10 cellular contexts compared by ENCODE assay signal in the genomic region with DNA sequence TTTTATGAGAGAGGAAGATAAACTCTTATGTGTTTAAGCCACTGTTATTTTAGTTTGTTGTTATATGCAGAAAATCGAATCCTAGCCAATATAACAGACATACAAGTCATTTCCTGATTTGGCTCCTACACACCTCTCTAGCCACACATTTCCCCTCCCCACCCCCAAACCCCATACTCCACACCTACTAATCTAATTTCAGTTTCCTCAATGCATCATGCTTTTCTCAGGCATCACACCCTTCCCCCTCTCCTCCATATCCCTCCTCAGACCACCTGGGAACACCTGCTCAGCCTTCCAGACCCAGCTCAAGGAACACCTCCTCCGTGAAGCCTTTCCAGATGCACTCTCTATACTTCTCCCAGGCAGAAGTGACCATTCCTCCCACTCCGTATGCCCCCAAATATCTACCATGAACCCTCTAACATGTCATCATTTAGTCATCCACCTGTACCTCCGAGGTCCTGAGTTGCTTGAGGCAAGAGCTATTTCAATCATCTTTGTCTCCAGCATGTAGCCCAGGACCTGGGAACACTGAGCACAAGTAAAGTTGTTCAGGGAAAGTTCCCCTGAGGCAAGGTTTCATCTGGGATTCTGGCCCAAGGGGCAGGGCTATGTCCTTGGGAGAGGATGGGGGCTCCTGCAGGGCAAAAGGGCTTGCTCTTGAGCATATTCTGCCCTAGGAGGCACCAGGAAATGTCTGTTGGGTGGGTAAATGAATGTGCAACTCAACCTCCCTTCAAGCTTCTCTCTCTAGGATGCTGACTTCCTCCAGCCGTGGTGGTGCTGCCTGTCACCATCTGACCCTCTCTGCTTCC.
DNase-seq lines count a peak whose midpoint lies in the region; ATAC-seq and TF ChIP-seq lines count a peak whose summit lies in the region.
"Had no signal": no experiment of that assay in that cellular context is flagged by ENCODE, and none has a peak within 500 bp of the region (broad histone marks: within the 10 kb centered on the region; RNA-seq: fewer than 3 reads in every experiment).

No MANE protein-coding gene starts in this region.

- H3K36me3 Mint-ChIP-seq in CD8-positive, alpha-beta T cell, result no peaks in the 10 kb centered on the region
- H3K36me3 Mint-ChIP-seq in activated T-cell treated with anti-CD3 and anti-CD28 coated beads, Interleukin-2, amount 50 U/mL, for 72 hours (ENCODE audit: insufficient read depth in 2 of 2), result peaks cover 0 to 7% of the 10 kb centered on the region in 2 donors

- no peaks in the 10 kb centered on the region for H3K9me3 ChIP-seq in CD8-positive, alpha-beta T cell (ENCODE audit: low read length)
- H3K9me3 ChIP-seq: MG63 had no signal

- no peak for DNase-seq in CD8-positive, alpha-beta T cell
- DNase-seq in Kasumi-1 (lab: John Stamatoyannopoulos, UW), result peak; percentile 62 to 80
- peak in 1 of 2 donors; percentile 36 for DNase-seq in activated T-cell treated with anti-CD3 and anti-CD28 coated beads, Interleukin-2, amount 50 U/mL, for 72 hours
- peak; percentile 29 to 34 for DNase-seq in stimulated activated CD4-positive, alpha-beta T cell treated with anti-CD3 and anti-CD28 coated beads, Interleukin-1b, Interleukin-23, amount 100 ng/mL, for 4 hours (ENCODE audit: low read depth in 2 of 2)
- no peak for DNase-seq in GM10248 (ENCODE audit: extremely low spot score)
- DNase-seq in ecto neural progenitor cell (ENCODE audit: low spot score), result no peak
- DNase-seq in NCI-H2029 (lab: John Stamatoyannopoulos, UW), result no peak
- DNase-seq: COR-L47, MG63, substantia nigra had no signal

- peaks cover 29% of the 10 kb centered on the region for H3K4me1 ChIP-seq in CD8-positive, alpha-beta T cell (ENCODE audit: insufficient read depth, low read length)

- peak overlapping the region; percentile 21 for H3K27ac Mint-ChIP-seq in CD8-positive, alpha-beta T cell
- no peak overlapping the region for H3K27ac Mint-ChIP-seq in activated T-cell treated with anti-CD3 and anti-CD28 coated beads, Interleukin-2, amount 50 U/mL, for 72 hours

- intact Hi-C loops in CD8-positive, alpha-beta T cell (cut with DNase I, micrococcal nuclease), result no loop called here

- no peak overlapping the region for H3K4me3 ChIP-seq in CD8-positive, alpha-beta T cell (ENCODE audit: low read depth, low read length)
- H3K4me3 ChIP-seq: MG63 had no signal

- H3K27me3 Mint-ChIP-seq in CD8-positive, alpha-beta T cell (ENCODE audit: low read depth), result no peaks in the 10 kb centered on the region
- no peaks in the 10 kb centered on the region for H3K27me3 Mint-ChIP-seq in activated T-cell treated with anti-CD3 and anti-CD28 coated beads, Interleukin-2, amount 50 U/mL, for 72 hours (ENCODE audit: low read depth)

- peak overlapping the region; percentile 40 for H3K4me3 Mint-ChIP-seq in CD8-positive, alpha-beta T cell
- H3K4me3 Mint-ChIP-seq in activated T-cell treated with anti-CD3 and anti-CD28 coated beads, Interleukin-2, amount 50 U/mL, for 72 hours, result peak overlapping the region; percentile 38 to 68

- peak; percentile 40 for ATAC-seq in CD8-positive, alpha-beta T cell
- peak; percentile 84 for ATAC-seq in activated T-cell treated with anti-CD3 and anti-CD28 coated beads, Interleukin-2, amount 50 U/mL, for 72 hours (replicated peaks in 1 of 2)

- H3K36me3 ChIP-seq in CD8-positive, alpha-beta T cell (ENCODE audit: insufficient read depth, low read length), result no peaks in the 10 kb centered on the region
- H3K36me3 ChIP-seq: MG63 had no signal

- POLR2A ChIA-PET in CD8-positive, alpha-beta T cell (lab: Charles Lee), result interaction anchor here (0.7 kb wide), 1 partner anchor 259 kb away, joined by 3 read pairs; no protein-coding TSS in a partner anchor
- POLR2A ChIA-PET in GM10248 (lab: Yijun Ruan, JAX), result interaction anchor here (0.6 kb wide), 1 partner anchor 10 kb away, joined by 5 read pairs; no protein-coding TSS in a partner anchor

- TF ChIP-seq CTCF in CD8-positive, alpha-beta T cell (IDR thresholded peaks at IDR 0.05), result no peak
- TF ChIP-seq CTCF in GM10248 (IDR thresholded peaks at IDR 0.05; ENCODE audit: control extremely low read depth, extremely low read depth, low read depth, missing control alignments), result no peak

- CTCF ChIA-PET in CD8-positive, alpha-beta T cell (lab: Charles Lee), result interaction anchor here (0.9 kb wide), 1 partner anchor 18 kb away, joined by 3 read pairs; no protein-coding TSS in a partner anchor
- CTCF ChIA-PET in GM10248 (lab: Yijun Ruan, JAX), result interaction anchor here (1.3 to 1.9 kb wide), 4 partner anchors 9 to 217 kb away, joined by 4 to 7 read pairs (median 4); no protein-coding TSS in a partner anchor

- peaks cover 42% of the 10 kb centered on the region for H3K4me1 Mint-ChIP-seq in CD8-positive, alpha-beta T cell (ENCODE audit: low read depth)
- H3K4me1 Mint-ChIP-seq in activated T-cell treated with anti-CD3 and anti-CD28 coated beads, Interleukin-2, amount 50 U/mL, for 72 hours (ENCODE audit: low read depth), result peaks cover 66% of the 10 kb centered on the region

- no peaks in the 10 kb centered on the region for H3K27me3 ChIP-seq in CD8-positive, alpha-beta T cell (ENCODE audit: insufficient read depth, low read length)
- H3K27me3 ChIP-seq: MG63 had no signal

- no peak overlapping the region for H3K27ac ChIP-seq in CD8-positive, alpha-beta T cell (ENCODE audit: low read depth, low read length)

- no peaks in the 10 kb centered on the region for H3K9me3 Mint-ChIP-seq in CD8-positive, alpha-beta T cell
- peaks cover 2% of the 10 kb centered on the region in 2 donors for H3K9me3 Mint-ChIP-seq in activated T-cell treated with anti-CD3 and anti-CD28 coated beads, Interleukin-2, amount 50 U/mL, for 72 hours

Comparison
In these comparisons a context has a peak if more than half of its experiments do, and no peak if none do; other contexts are left out.
1. DNase-seq: peak in Kasumi-1 (2 of 2) and stimulated activated CD4-positive, alpha-beta T cell treated with anti-CD3 and anti-CD28 coated beads, Interleukin-1b, Interleukin-23, amount 100 ng/mL, for 4 hours (2 of 2); none in CD8-positive, alpha-beta T cell (0 of 7), GM10248 (single experiment), ecto neural progenitor cell (single experiment) and NCI-H2029 (single experiment).